ENCODE assay signal across 21 cellular contexts in genomic region chr17:80640379-80641071, GRCh38.
"Had no signal": no experiment of that assay in that cellular context is flagged by ENCODE, and none has a peak within 500 bp of the region (broad histone marks: within the 10 kb centered on the region; RNA-seq: fewer than 3 reads in every experiment).

No MANE protein-coding gene starts in this region.

- H3K9ac ChIP-seq: neural progenitor cell had no signal

- ATAC-seq: activated CD4-positive, alpha-beta T cell treated with anti-CD3 and anti-CD28 coated beads for 36 hours; activated T-cell treated with anti-CD3 and anti-CD28 coated beads, Interleukin-2, amount 50 U/mL, for 72 hours; body of pancreas; foreskin keratinocyte; naive thymus-derived CD4-positive, alpha-beta T cell; stimulated activated naive CD8-positive, alpha-beta T cell treated with anti-CD3 and anti-CD28 coated beads, Interleukin-15, Interleukin-2, amounts not matched to agents 100 U/mL and 50 U/mL, for 24 hours had no signal

- H3K4me2 ChIP-seq: neural progenitor cell had no signal

- H3K9me3 ChIP-seq: body of pancreas, left ventricle myocardium inferior, sigmoid colon, spleen, tibial artery had no signal

- H3K27me3 ChIP-seq: body of pancreas, cardiac muscle cell, foreskin keratinocyte, neural progenitor cell, sigmoid colon, spleen, tibial artery had no signal

- H3K4me1 ChIP-seq: body of pancreas, left ventricle myocardium inferior, neural progenitor cell, tibial artery had no signal

- DNase-seq: activated B cell treated with CpG ODN at 0.5 μM for 24 hours; activated CD4-positive, alpha-beta memory T cell treated with anti-CD3 and anti-CD28 coated beads for 36 hours; activated CD4-positive, alpha-beta T cell treated with anti-CD3 and anti-CD28 coated beads for 36 hours; activated effector memory CD4-positive, alpha-beta T cell treated with Interleukin-2 at 50 U/mL for 16 hours; activated naive CD4-positive, alpha-beta T cell treated with anti-CD3 and anti-CD28 coated beads, Interleukin-2, amount 10 ng/mL, durations not matched to agents 7 days and 5 days; activated T-cell treated with anti-CD3 and anti-CD28 coated beads, Interleukin-2, amount 50 U/mL, for 72 hours; anterior cingulate cortex; body of pancreas; effector CD4-positive, alpha-beta T cell; foreskin keratinocyte; left ventricle myocardium inferior; naive thymus-derived CD4-positive, alpha-beta T cell; posterior cingulate gyrus; sigmoid colon; spleen; stimulated activated CD4-positive, alpha-beta T cell treated with anti-CD3 and anti-CD28 coated beads, Interleukin-4, amount 100 ng/mL, for 1 hour; stimulated activated naive CD8-positive, alpha-beta T cell treated with anti-CD3 and anti-CD28 coated beads, Interleukin-15, Interleukin-2, amounts not matched to agents 100 U/mL and 50 U/mL, for 24 hours; T-helper 9 cell; tibial artery had no signal

- H3K4me3 ChIP-seq: body of pancreas, cardiac muscle cell, left ventricle myocardium inferior, neural progenitor cell, sigmoid colon, spleen, tibial artery had no signal

- H3K27ac ChIP-seq: body of pancreas, cardiac muscle cell, foreskin keratinocyte, left ventricle myocardium inferior, neural progenitor cell, sigmoid colon, spleen, tibial artery had no signal

- H3K36me3 ChIP-seq: cardiac muscle cell, neural progenitor cell had no signal
